Comparison of ENCODE assay signal across 4 cellular contexts in genomic region chr16:52747196-52747595, GRCh38.
"Had no signal": no experiment of that assay in that cellular context is flagged by ENCODE, and none has a peak within 500 bp of the region (broad histone marks: within the 10 kb centered on the region; RNA-seq: fewer than 3 reads in every experiment).

No MANE protein-coding gene starts in this region.

- DNase-seq: GOT3, H7, HCEC 1CT, KBM-7 had no signal
